In the genomic region with DNA sequence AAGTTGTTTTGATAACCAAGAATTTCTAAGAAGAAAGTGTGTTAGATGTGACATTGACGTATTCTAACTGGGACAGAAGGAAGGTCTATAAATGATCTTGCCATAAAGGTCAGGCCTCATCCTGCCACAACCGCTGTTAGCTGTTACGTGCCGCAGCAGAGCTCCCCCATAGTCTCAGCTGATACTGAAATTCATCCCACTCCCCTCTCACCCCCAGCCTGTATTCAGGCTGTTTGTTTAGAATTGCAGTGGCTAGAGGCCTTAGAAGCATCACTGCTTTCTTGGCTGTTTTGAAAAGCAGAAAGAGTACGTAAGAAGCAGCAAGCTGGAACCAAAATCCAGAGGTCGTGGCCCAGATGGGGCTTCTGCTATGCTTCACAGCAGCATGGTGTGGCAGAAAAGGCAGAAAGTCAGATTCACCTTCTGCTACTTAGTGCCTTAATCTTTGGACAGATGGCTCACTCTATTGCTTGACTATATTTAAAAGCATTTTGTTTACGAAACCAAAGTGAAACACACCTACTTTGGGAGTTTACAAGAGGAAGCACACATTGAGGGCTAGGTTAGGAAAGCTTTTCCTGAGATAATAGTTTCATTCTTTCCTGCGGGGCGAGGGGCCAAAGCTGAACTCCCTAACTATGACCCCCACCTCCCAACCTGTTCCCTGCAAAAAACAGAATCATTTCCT, we compare ENCODE assay signal across 11 cellular contexts. TPM values are rescaled to one million over a fixed set of nuclear protein-coding genes. Genes with fewer than 3 reads are reported as not detected.
DNase-seq lines count a peak whose midpoint lies in the region; ATAC-seq and TF ChIP-seq lines count a peak whose summit lies in the region.
"Had no signal": no experiment of that assay in that cellular context is flagged by ENCODE, and none has a peak within 500 bp of the region (broad histone marks: within the 10 kb centered on the region; RNA-seq: fewer than 3 reads in every experiment).

No MANE protein-coding gene starts in this region.

- WGBS in GM23248 (ENCODE audit: low coverage in 1 of 2, low lambda C conversion rate in 2 of 2, missing lambda C conversion rate in 2 of 2), 2 experiments: 95 to 97% methylated on average over 9 of the region's 9 CpGs

- no peaks in the 10 kb centered on the region for H3F3A ChIP-seq in GM23248 (ENCODE audit: insufficient read depth)

- H3K27ac ChIP-seq in GM23248 (no peak overlapping the region), WERI-Rb-1 (peak overlapping the region; percentile 53), skeletal muscle tissue (ENCODE audit: low read depth, low read length) (no peak overlapping the region)

- no peaks in the 10 kb centered on the region for H3K9me3 ChIP-seq in GM23248 (ENCODE audit: low read depth)
- no peaks in the 10 kb centered on the region for H3K9me3 ChIP-seq in WERI-Rb-1 (ENCODE audit: severe bottlenecking)
- H3K9me3 ChIP-seq in skeletal muscle tissue (ENCODE audit: control insufficient read depth in 3 of 3, low read length in 3 of 3): no peaks in the 10 kb centered on the region
- H3K9me3 ChIP-seq: body of pancreas had no signal

- DNase-seq in GM23248 (no peak), WERI-Rb-1 (peak; percentile 49), fibroblast of the aortic adventitia (ENCODE audit: low read depth) (no peak), cerebellum (ENCODE audit: low spot score) (no peak), HEK293T (ENCODE audit: extremely low spot score) (no peak), ureter (ENCODE audit: low spot score) (no peak)

- peak overlapping the region; percentile 90 for H3K4me3 ChIP-seq in GM23248
- no peak overlapping the region for H3K4me3 ChIP-seq in WERI-Rb-1 (ENCODE audit: low read depth, low read length)
- peak overlapping the region; percentile 68 for H3K4me3 ChIP-seq in fibroblast of the aortic adventitia (ENCODE audit: low read depth, low read length)
- H3K4me3 ChIP-seq in skeletal muscle tissue (ENCODE audit: low read length in 3 of 3): peak overlapping the region; percentile 61 to 77 (median 75)

- peak overlapping the region; percentile 86 for H2AFZ ChIP-seq in GM23248

- CTCF ChIA-PET in HEK293T (lab: Yijun Ruan, JAX): no interaction called here

- H3K9me2 ChIP-seq in GM23248 (ENCODE audit: insufficient read depth): no peaks in the 10 kb centered on the region

- in situ Hi-C loops in GM23248 (cut with MboI): no loop called here

- no peaks in the 10 kb centered on the region for H3K27me3 ChIP-seq in GM23248 (replicated peaks; ENCODE audit: insufficient read depth)
- H3K27me3 ChIP-seq in WERI-Rb-1 (ENCODE audit: insufficient read depth, low read depth, severe bottlenecking): no peaks in the 10 kb centered on the region
- H3K27me3 ChIP-seq in skeletal muscle tissue (ENCODE audit: control insufficient read depth in 3 of 3, insufficient read depth in 3 of 3, low read length in 3 of 3): peaks cover 0 to 2% (median under 1%) of the 10 kb centered on the region in 3 donors

- H3K79me2 ChIP-seq in GM23248 (ENCODE audit: insufficient read depth): peaks cover 41% of the 10 kb centered on the region

- TF ChIP-seq CTCF in WERI-Rb-1 (IDR thresholded peaks at IDR 0.05; ENCODE audit: low read depth, low read length) (no peak), fibroblast of the aortic adventitia (IDR thresholded peaks at IDR 0.05; ENCODE audit: insufficient read depth, low read length) (no peak)

- H3K9ac ChIP-seq in GM23248 (peak overlapping the region; percentile 90), skeletal muscle tissue (ENCODE audit: low read depth in 1 of 3, low read length in 3 of 3) (peak overlapping the region in 1 of 3 donors; percentile 69)

- H3K36me3 ChIP-seq in GM23248 (ENCODE audit: low read depth) (peaks cover 6% of the 10 kb centered on the region), WERI-Rb-1 (no peaks in the 10 kb centered on the region), skeletal muscle tissue (ENCODE audit: control insufficient read depth in 3 of 3, insufficient read depth in 3 of 3, low read length in 3 of 3) (peaks cover 0 to 3% (median 0%) of the 10 kb centered on the region in 3 donors)

- ATAC-seq in HG03571 (IDR thresholded peaks at IDR 0.05; ENCODE audit: unreplicated experiment): no peak

- H4K20me1 ChIP-seq in GM23248 (ENCODE audit: insufficient read depth): no peaks in the 10 kb centered on the region

- H3K4me2 ChIP-seq in GM23248 (ENCODE audit: unreplicated experiment): peak overlapping the region; percentile 98

- H3K4me1 ChIP-seq in GM23248 (ENCODE audit: insufficient read depth) (peaks cover 36% of the 10 kb centered on the region), skeletal muscle tissue (ENCODE audit: control insufficient read depth in 3 of 3, insufficient read depth in 3 of 3, low read length in 3 of 3) (peaks cover 23 to 35% (median 27%) of the 10 kb centered on the region in 3 donors)

- POLR2A ChIA-PET in HEK293T (lab: Yijun Ruan, JAX): interaction anchor here (1.0 to 1.2 kb wide), 3 partner anchors 13 to 63 kb away, joined by 3 to 4 read pairs (median 3); a partner anchor contains a TSS

TF ChIP-seq in HEK293T, 16 proteins besides CTCF, POLR2A, EP300 and RAD21:
- TF ChIP-seq ARNT (IDR thresholded peaks at IDR 0.05): no peak
- TF ChIP-seq LEF1 (IDR thresholded peaks at IDR 0.05; ENCODE audit: borderline replicate concordance): no peak
- TF ChIP-seq ELF4 (IDR thresholded peaks at IDR 0.05): no peak
- TF ChIP-seq FOXA1 (IDR thresholded peaks at IDR 0.05): no peak
- TF ChIP-seq, protein P1, sequence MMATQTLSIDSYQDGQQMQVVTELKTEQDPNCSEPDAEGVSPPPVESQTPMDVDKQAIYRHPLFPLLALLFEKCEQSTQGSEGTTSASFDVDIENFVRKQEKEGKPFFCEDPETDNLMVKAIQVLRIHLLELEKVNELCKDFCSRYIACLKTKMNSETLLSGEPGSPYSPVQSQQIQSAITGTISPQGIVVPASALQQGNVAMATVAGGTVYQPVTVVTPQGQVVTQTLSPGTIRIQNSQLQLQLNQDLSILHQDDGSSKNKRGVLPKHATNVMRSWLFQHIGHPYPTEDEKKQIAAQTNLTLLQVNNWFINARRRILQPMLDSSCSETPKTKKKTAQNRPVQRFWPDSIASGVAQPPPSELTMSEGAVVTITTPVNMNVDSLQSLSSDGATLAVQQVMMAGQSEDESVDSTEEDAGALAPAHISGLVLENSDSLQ (IDR thresholded peaks at IDR 0.05): no peak
- no peak for TF ChIP-seq HDGF (IDR thresholded peaks at IDR 0.05; ENCODE audit: borderline replicate concordance)
- no peak for TF ChIP-seq NFRKB (IDR thresholded peaks at IDR 0.05)
- no peak for TF ChIP-seq L3MBTL2 (conservative IDR thresholded peaks at IDR 0.05)
- TF ChIP-seq SUZ12 (IDR thresholded peaks at IDR 0.05): no peak
- no peak for TF ChIP-seq CTBP1 (IDR thresholded peaks at IDR 0.05; ENCODE audit: borderline replicate concordance)
- TF ChIP-seq BHLHE40 (IDR thresholded peaks at IDR 0.05; ENCODE audit: borderline replicate concordance): no peak
- no peak for TF ChIP-seq FOXK2 (IDR thresholded peaks at IDR 0.05)
- TF ChIP-seq TARDBP (IDR thresholded peaks at IDR 0.05): no peak
- TF ChIP-seq SP1 (IDR thresholded peaks at IDR 0.05): no peak
- TF ChIP-seq ZNF384 (IDR thresholded peaks at IDR 0.05): no peak
- TF ChIP-seq FOXM1 (IDR thresholded peaks at IDR 0.05; ENCODE audit: borderline replicate concordance): no peak

RNA-seq across cellular contexts. Expression of a gene that starts 0.9 kb away (rescaled TPM):
- total RNA-seq in GM23248 (2014; rRNA removed; shearing (Covaris generic)): 117 and 118 TPM in 2 replicates
- polyA plus RNA-seq in GM23248 (2016; fragmentation: Nextera tagmentation; extraction: Ambion mirVana): 121 and 127 TPM in 2 replicates
- total RNA-seq in fibroblast of the aortic adventitia (ENCODE audit: low replicate concordance) (34.2 and 48.7 TPM in 2 replicates), skeletal muscle tissue (11.0 TPM), cerebellum (1.9 TPM), ureter (8.6 TPM)
- polyA plus RNA-seq: neural cell had no signal

RNA-seq across cellular contexts. Expression of a gene that starts 25.0 kb away (rescaled TPM):
- not detected in 2 replicates for total RNA-seq in GM23248 (2014; rRNA removed; shearing (Covaris generic))
- not detected in 2 replicates for polyA plus RNA-seq in GM23248 (2016; fragmentation: Nextera tagmentation; extraction: Ambion mirVana)
- not detected in 2 replicates for total RNA-seq in fibroblast of the aortic adventitia (ENCODE audit: low replicate concordance)
- not detected for total RNA-seq in skeletal muscle tissue
- not detected for total RNA-seq in cerebellum
- total RNA-seq in ureter: not detected
- total RNA-seq: body of pancreas, subcutaneous adipose tissue had no signal
- polyA plus RNA-seq: neural cell had no signal

RNA-seq across cellular contexts. Expression of a gene that starts 27.4 kb away (rescaled TPM):
- total RNA-seq in GM23248 (2014; rRNA removed; shearing (Covaris generic)): not detected in 2 replicates
- 0.33 TPM in 1 of 2 replicates, not detected in the other for polyA plus RNA-seq in GM23248 (2016; fragmentation: Nextera tagmentation; extraction: Ambion mirVana)
- total RNA-seq in fibroblast of the aortic adventitia (ENCODE audit: low replicate concordance) (0.36 TPM in 1 of 2 replicates, not detected in the other), skeletal muscle tissue (not detected), cerebellum (not detected), ureter (not detected)
- total RNA-seq: body of pancreas, subcutaneous adipose tissue had no signal
- polyA plus RNA-seq: neural cell had no signal
